3 cellular contexts compared by ENCODE assay signal in genomic region chr19:32456406-32456805, GRCh38.
"Had no signal": no experiment of that assay in that cellular context is flagged by ENCODE, and none has a peak within 500 bp of the region (broad histone marks: within the 10 kb centered on the region; RNA-seq: fewer than 3 reads in every experiment).

No MANE protein-coding gene starts in this region.

- ATAC-seq: GM12878 had no signal

- H3K4me3 ChIP-seq: GM12878 had no signal

- DNase-seq: GDM1, GF-D8 had no signal
